ENCODE assay signal across 10 cellular contexts in the genomic region with DNA sequence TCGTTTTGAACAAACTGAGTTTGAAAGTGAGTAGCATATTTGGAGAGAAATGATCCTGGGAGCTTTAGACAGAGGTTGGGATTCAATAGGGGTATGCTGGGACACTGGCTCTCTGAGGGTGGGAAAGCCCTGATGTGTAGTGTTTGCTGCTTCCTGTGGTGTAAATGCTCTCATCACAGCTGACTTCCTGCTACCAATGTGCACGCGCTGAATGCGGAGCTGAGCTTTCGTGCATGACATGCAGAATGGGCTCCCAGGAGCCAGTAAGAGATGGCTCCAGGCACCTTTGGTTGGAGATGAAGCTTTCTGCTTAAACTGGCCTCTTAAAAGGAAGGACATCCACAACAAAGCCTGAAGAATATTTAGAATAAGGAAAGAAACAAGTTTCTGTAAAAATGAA.
DNase-seq lines count a peak whose midpoint lies in the region; ATAC-seq and TF ChIP-seq lines count a peak whose summit lies in the region.
"Had no signal": no experiment of that assay in that cellular context is flagged by ENCODE, and none has a peak within 500 bp of the region (broad histone marks: within the 10 kb centered on the region; RNA-seq: fewer than 3 reads in every experiment).

No MANE protein-coding gene starts in this region.

- no peaks in the 10 kb centered on the region for H3K36me3 Mint-ChIP-seq in glutamatergic neuron (ENCODE audit: unreplicated experiment)

- ATAC-seq in GM18858 (IDR thresholded peaks at IDR 0.05; ENCODE audit: unreplicated experiment) (peak; percentile 45), GM21515 (IDR thresholded peaks at IDR 0.05; ENCODE audit: unreplicated experiment) (peak; percentile 44), HG03432 (IDR thresholded peaks at IDR 0.05; ENCODE audit: unreplicated experiment) (peak; percentile 70)

- TF ChIP-seq EP300 in ovary (IDR thresholded peaks at IDR 0.05): no peak

- H3K27me3 ChIP-seq in ovary: no peaks in the 10 kb centered on the region

- H3K4me3 ChIP-seq in ovary: no peak overlapping the region

- H3K27ac ChIP-seq in ovary: no peak overlapping the region
- H3K27ac ChIP-seq: VCaP had no signal

- H3K27ac Mint-ChIP-seq in glutamatergic neuron (ENCODE audit: unreplicated experiment): peak overlapping the region; percentile 72

- peaks cover 29% of the 10 kb centered on the region for H3K4me1 Mint-ChIP-seq in glutamatergic neuron (ENCODE audit: low read depth, unreplicated experiment)

- WGBS in ovary, 3 donors: 71 to 83% (median 76%) methylated on average over 5 of the region's 5 CpGs

- DNase-seq in glutamatergic neuron: no peak
- no peak for DNase-seq in NCI-H1092 treated with DMSO at 0.1 percent for 48 hours (lab: John Stamatoyannopoulos, UW)
- DNase-seq in ovary: no peak
- DNase-seq in SHP77 (lab: John Stamatoyannopoulos, UW): no peak
- DNase-seq: NCI-H526 treated with DMSO at 0.1 percent for 48 hours had no signal

- H3K36me3 ChIP-seq in ovary: no peaks in the 10 kb centered on the region

- H3K9me3 ChIP-seq in ovary: no peaks in the 10 kb centered on the region

- H3K9me3 Mint-ChIP-seq in glutamatergic neuron (ENCODE audit: unreplicated experiment): peaks cover 14% of the 10 kb centered on the region
- H3K9me3 Mint-ChIP-seq: neural crest cell had no signal

- H3K4me1 ChIP-seq in ovary (ENCODE audit: insufficient read depth): no peaks in the 10 kb centered on the region

- intact Hi-C loops in ovary (cut with DNase I): no loop called here

- TF ChIP-seq POLR2A in ovary (IDR thresholded peaks at IDR 0.05): no peak

- H3K27me3 Mint-ChIP-seq in glutamatergic neuron (ENCODE audit: unreplicated experiment): peaks cover 7% of the 10 kb centered on the region

- H3K4me3 Mint-ChIP-seq in glutamatergic neuron (ENCODE audit: unreplicated experiment): no peak overlapping the region
- H3K4me3 Mint-ChIP-seq: neural crest cell had no signal

- TF ChIP-seq CTCF in glutamatergic neuron (IDR thresholded peaks at IDR 0.05; ENCODE audit: partially characterized antibody, unreplicated experiment): no peak
- no peak for TF ChIP-seq CTCF in ovary (IDR thresholded peaks at IDR 0.05)
